In the genomic region with DNA sequence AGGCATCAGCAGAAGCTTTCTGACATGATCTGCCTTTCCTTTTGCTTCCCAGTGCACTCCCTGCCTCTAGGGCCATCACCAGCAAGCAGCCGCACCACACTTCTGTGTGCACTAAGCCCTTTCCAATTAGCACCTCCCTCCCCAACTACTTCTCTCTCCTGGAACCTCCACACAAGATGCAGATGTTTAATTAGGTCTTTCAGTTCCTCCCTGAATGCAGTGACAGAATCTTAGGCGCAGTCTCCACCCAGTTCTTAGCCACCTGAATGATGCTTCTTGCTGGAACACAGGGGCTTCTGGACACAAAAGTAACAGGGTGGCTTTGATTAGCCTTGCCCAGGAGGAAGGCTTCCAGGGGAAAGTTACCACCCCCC, we compare ENCODE assay signal across 13 cellular contexts. TPM values are rescaled to one million over a fixed set of nuclear protein-coding genes. Genes with fewer than 3 reads are reported as not detected.
DNase-seq lines count a peak whose midpoint lies in the region; ATAC-seq and TF ChIP-seq lines count a peak whose summit lies in the region.
"Had no signal": no experiment of that assay in that cellular context is flagged by ENCODE, and none has a peak within 500 bp of the region (broad histone marks: within the 10 kb centered on the region; RNA-seq: fewer than 3 reads in every experiment).

No MANE protein-coding gene starts in this region.

- H3K4me1 Mint-ChIP-seq in naive thymus-derived CD8-positive, alpha-beta T cell = peaks cover 26 to 76% (median 61%) of the 10 kb centered on the region in 4 donors
- H3K4me1 Mint-ChIP-seq in activated CD4-positive, alpha-beta T cell treated with anti-CD3 and anti-CD28 coated beads for 36 hours = peaks cover 31% of the 10 kb centered on the region

- H3K27me3 Mint-ChIP-seq in naive thymus-derived CD8-positive, alpha-beta T cell = no peaks in the 10 kb centered on the region
- no peaks in the 10 kb centered on the region for H3K27me3 Mint-ChIP-seq in activated CD4-positive, alpha-beta T cell treated with anti-CD3 and anti-CD28 coated beads for 36 hours

- POLR2A ChIA-PET in HEK293 (lab: Yijun Ruan, JAX) = no interaction called here
- POLR2A ChIA-PET in naive thymus-derived CD8-positive, alpha-beta T cell (lab: Charles Lee) = no interaction called here
- POLR2A ChIA-PET in activated CD4-positive, alpha-beta T cell treated with anti-CD3 and anti-CD28 coated beads for 36 hours (lab: Charles Lee) = no interaction called here

- no peak for DNase-seq in naive thymus-derived CD8-positive, alpha-beta T cell
- no peak for DNase-seq in ovary
- DNase-seq in activated CD4-positive, alpha-beta T cell treated with anti-CD3 and anti-CD28 coated beads for 36 hours = no peak
- no peak for DNase-seq in testis
- no peak for DNase-seq in midbrain (lab: John Stamatoyannopoulos, UW)
- DNase-seq: activated effector memory CD4-positive, alpha-beta T cell treated with Interleukin-2 at 50 U/mL for 16 hours; effector CD8-positive, alpha-beta T cell; GDM1 had no signal

- H3K9me3 ChIP-seq in HEK293 (ENCODE audit: control insufficient read depth, insufficient read depth, low read depth, low read length) (no peaks in the 10 kb centered on the region), ovary (no peaks in the 10 kb centered on the region), testis (no peaks in the 10 kb centered on the region)

- H3K27me3 ChIP-seq in ovary = no peaks in the 10 kb centered on the region
- no peaks in the 10 kb centered on the region for H3K27me3 ChIP-seq in testis

- no peak for TF ChIP-seq EP300 in ovary (IDR thresholded peaks at IDR 0.05)

- ATAC-seq in GM18873 (IDR thresholded peaks at IDR 0.05; ENCODE audit: low FRiP score, unreplicated experiment) = peak; percentile 57
- ATAC-seq in HG03571 (IDR thresholded peaks at IDR 0.05; ENCODE audit: unreplicated experiment) = peak; percentile 77
- no peak for ATAC-seq in naive thymus-derived CD8-positive, alpha-beta T cell
- ATAC-seq in activated CD4-positive, alpha-beta T cell treated with anti-CD3 and anti-CD28 coated beads for 36 hours = no peak

- no peaks in the 10 kb centered on the region for H3K9me3 Mint-ChIP-seq in naive thymus-derived CD8-positive, alpha-beta T cell
- no peaks in the 10 kb centered on the region for H3K9me3 Mint-ChIP-seq in activated CD4-positive, alpha-beta T cell treated with anti-CD3 and anti-CD28 coated beads for 36 hours (ENCODE audit: low read depth)
- H3K9me3 Mint-ChIP-seq: T-helper 1 cell treated with Interleukin-12 subunit alpha and Interleukin-12 subunit beta and Interleukin-4 antibody, amounts not matched to agents 30 μg/mL and 1 μg/mL, for 36 hours had no signal

- WGBS in ovary, 3 donors = 97 to 98% (median 97%) methylated on average over 2 of the region's 2 CpGs
- 93 to 96% methylated on average over 2 of the region's 2 CpGs for WGBS in testis, 2 donors

- no peak overlapping the region for H3K27ac ChIP-seq in HEK293 (ENCODE audit: extremely low read depth, low read depth, low read length)
- no peak overlapping the region for H3K27ac ChIP-seq in ovary
- H3K27ac ChIP-seq in testis = no peak overlapping the region
- H3K27ac ChIP-seq: parathyroid adenoma had no signal

- H3K4me3 ChIP-seq in HEK293 (ENCODE audit: low read depth, low read length) = no peak overlapping the region
- no peak overlapping the region for H3K4me3 ChIP-seq in ovary
- H3K4me3 ChIP-seq in testis = no peak overlapping the region

- CTCF ChIA-PET in HEK293 (lab: Yijun Ruan, JAX) = no interaction called here
- CTCF ChIA-PET in activated CD4-positive, alpha-beta T cell treated with anti-CD3 and anti-CD28 coated beads for 36 hours (lab: Charles Lee) = interaction anchor here (0.7 to 13.9 kb wide), 3 partner anchors 11 to 725 kb away, joined by 3 to 119 read pairs (median 4); no protein-coding TSS in a partner anchor

- peaks cover 32% of the 10 kb centered on the region for H3K4me1 ChIP-seq in HEK293 (ENCODE audit: control insufficient read depth, insufficient read depth, low read length)
- peaks cover 2% of the 10 kb centered on the region for H3K4me1 ChIP-seq in ovary (ENCODE audit: insufficient read depth)
- H3K4me1 ChIP-seq in testis = peaks cover 3% of the 10 kb centered on the region
- H3K4me1 ChIP-seq: parathyroid adenoma had no signal

- peaks cover 0 to 73% (median 11%) of the 10 kb centered on the region in 3 donors for H3K36me3 Mint-ChIP-seq in naive thymus-derived CD8-positive, alpha-beta T cell
- H3K36me3 Mint-ChIP-seq in activated CD4-positive, alpha-beta T cell treated with anti-CD3 and anti-CD28 coated beads for 36 hours (ENCODE audit: low read depth) = peaks cover 15% of the 10 kb centered on the region

- TF ChIP-seq CTCF in HEK293 (tag by site-specific recombination; IDR thresholded peaks at IDR 0.05) (no peak), ovary (IDR thresholded peaks at IDR 0.05) (no peak), testis (IDR thresholded peaks at IDR 0.05) (no peak)

- H3K4me3 Mint-ChIP-seq in naive thymus-derived CD8-positive, alpha-beta T cell = no peak overlapping the region
- H3K4me3 Mint-ChIP-seq in activated CD4-positive, alpha-beta T cell treated with anti-CD3 and anti-CD28 coated beads for 36 hours = no peak overlapping the region
- H3K4me3 Mint-ChIP-seq: T-helper 1 cell treated with Interleukin-12 subunit alpha and Interleukin-12 subunit beta and Interleukin-4 antibody, amounts not matched to agents 30 μg/mL and 1 μg/mL, for 36 hours had no signal

- TF ChIP-seq POLR2A in ovary (IDR thresholded peaks at IDR 0.05) = no peak
- no peak for TF ChIP-seq POLR2A in testis (IDR thresholded peaks at IDR 0.05)

- intact Hi-C loops in ovary (cut with DNase I) = no loop called here
- intact Hi-C loops in activated CD4-positive, alpha-beta T cell treated with anti-CD3 and anti-CD28 coated beads for 36 hours (cut with DNase I, micrococcal nuclease) = no loop called here
- intact Hi-C loops in testis (cut with DNase I; ENCODE audit: low total_unique reads) = no loop called here

- H3K36me3 ChIP-seq in HEK293 (ENCODE audit: control insufficient read depth in 2 of 2, insufficient read depth in 1 of 2, low read length in 2 of 2) (peaks cover 0 to 4% of the 10 kb centered on the region in 2 experiments; a peak in 1 of 3 replicates), ovary (no peaks in the 10 kb centered on the region), testis (ENCODE audit: low read depth, missing control alignments) (no peaks in the 10 kb centered on the region)

- peak overlapping the region in 7 of 10 donors; percentile 10 to 94 (median 66) for H3K27ac Mint-ChIP-seq in naive thymus-derived CD8-positive, alpha-beta T cell
- H3K27ac Mint-ChIP-seq in activated CD4-positive, alpha-beta T cell treated with anti-CD3 and anti-CD28 coated beads for 36 hours = no peak overlapping the region
- H3K27ac Mint-ChIP-seq: T-helper 1 cell treated with Interleukin-12 subunit alpha and Interleukin-12 subunit beta and Interleukin-4 antibody, amounts not matched to agents 30 μg/mL and 1 μg/mL, for 36 hours had no signal

TF ChIP-seq in HEK293, 187 proteins besides CTCF, POLR2A, EP300 and RAD21:
- no peak for TF ChIP-seq EGR2 (tag by site-specific recombination; IDR thresholded peaks at IDR 0.05; ENCODE audit: low read depth)
- TF ChIP-seq ZNF341 (tag by site-specific recombination; IDR thresholded peaks at IDR 0.05; ENCODE audit: low read depth) = 0 out of 2 replicates have a peak, but pooled peaks have one; percentile 10
- TF ChIP-seq ZBTB48 (tag by site-specific recombination; IDR thresholded peaks at IDR 0.05) = no peak
- TF ChIP-seq GFI1B (tag by site-specific recombination; IDR thresholded peaks at IDR 0.05) = no peak
- TF ChIP-seq, protein P1, sequence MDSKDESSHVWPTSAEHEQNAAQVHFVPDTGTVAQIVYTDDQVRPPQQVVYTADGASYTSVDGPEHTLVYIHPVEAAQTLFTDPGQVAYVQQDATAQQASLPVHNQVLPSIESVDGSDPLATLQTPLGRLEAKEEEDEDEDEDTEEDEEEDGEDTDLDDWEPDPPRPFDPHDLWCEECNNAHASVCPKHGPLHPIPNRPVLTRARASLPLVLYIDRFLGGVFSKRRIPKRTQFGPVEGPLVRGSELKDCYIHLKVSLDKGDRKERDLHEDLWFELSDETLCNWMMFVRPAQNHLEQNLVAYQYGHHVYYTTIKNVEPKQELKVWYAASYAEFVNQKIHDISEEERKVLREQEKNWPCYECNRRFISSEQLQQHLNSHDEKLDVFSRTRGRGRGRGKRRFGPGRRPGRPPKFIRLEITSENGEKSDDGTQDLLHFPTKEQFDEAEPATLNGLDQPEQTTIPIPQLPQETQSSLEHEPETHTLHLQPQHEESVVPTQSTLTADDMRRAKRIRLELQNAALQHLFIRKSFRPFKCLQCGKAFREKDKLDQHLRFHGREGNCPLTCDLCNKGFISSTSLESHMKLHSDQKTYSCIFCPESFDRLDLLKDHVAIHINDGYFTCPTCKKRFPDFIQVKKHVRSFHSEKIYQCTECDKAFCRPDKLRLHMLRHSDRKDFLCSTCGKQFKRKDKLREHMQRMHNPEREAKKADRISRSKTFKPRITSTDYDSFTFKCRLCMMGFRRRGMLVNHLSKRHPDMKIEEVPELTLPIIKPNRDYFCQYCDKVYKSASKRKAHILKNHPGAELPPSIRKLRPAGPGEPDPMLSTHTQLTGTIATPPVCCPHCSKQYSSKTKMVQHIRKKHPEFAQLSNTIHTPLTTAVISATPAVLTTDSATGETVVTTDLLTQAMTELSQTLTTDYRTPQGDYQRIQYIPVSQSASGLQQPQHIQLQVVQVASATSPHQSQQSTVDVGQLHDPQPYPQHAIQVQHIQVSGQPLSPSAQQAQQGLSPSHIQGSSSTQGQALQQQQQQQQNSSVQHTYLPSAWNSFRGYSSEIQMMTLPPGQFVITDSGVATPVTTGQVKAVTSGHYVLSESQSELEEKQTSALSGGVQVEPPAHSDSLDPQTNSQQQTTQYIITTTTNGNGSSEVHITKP (tag by site-specific recombination; IDR thresholded peaks at IDR 0.05) = peak; percentile 94

RNA-seq across cellular contexts. Expression of gene NIN, which starts 32.9 kb away (rescaled TPM):
- total RNA-seq in naive thymus-derived CD8-positive, alpha-beta T cell = 100 to 1,000 TPM; 124 to 137 TPM
- 10 to 100 TPM; 37.1 to 60.2 (median 42.7) TPM for polyA plus RNA-seq in naive thymus-derived CD8-positive, alpha-beta T cell
- 10 to 100 TPM; 16.0 to 32.4 (median 28.1) TPM for total RNA-seq in ovary
- polyA plus RNA-seq in ovary = 10 to 100 TPM in 1 of 2 donors, 1 to 10 TPM in 1; 6.4 to 12.2 TPM
- total RNA-seq in activated CD4-positive, alpha-beta T cell treated with anti-CD3 and anti-CD28 coated beads for 36 hours = 10 to 100 TPM; 47.5 to 53.8 TPM
- total RNA-seq in testis = 10 to 100 TPM in 1 of 2 donors, 1 to 10 TPM in 1; 9.3 to 16.5 TPM
- polyA plus RNA-seq in testis (ENCODE audit: insufficient read depth, low read depth, low replicate concordance) = 4.4 TPM

Comparison
In these comparisons a context has a peak if more than half of its experiments do, and no peak if none do; other contexts are left out.
1. ATAC-seq: peak in GM18873 (single experiment) and HG03571 (single experiment); none in naive thymus-derived CD8-positive, alpha-beta T cell (0 of 2) and activated CD4-positive, alpha-beta T cell treated with anti-CD3 and anti-CD28 coated beads for 36 hours (single experiment).